ENCODE assay signal across 11 cellular contexts in genomic region chr7:55185941-55186609, GRCh38.
A peak's percentile ranks its signal among the peaks of the same experiment; 100 is the strongest.
DNase-seq lines count a peak whose midpoint lies in the region; ATAC-seq and TF ChIP-seq lines count a peak whose summit lies in the region.
"Had no signal": no experiment of that assay in that cellular context is flagged by ENCODE, and none has a peak within 500 bp of the region (broad histone marks: within the 10 kb centered on the region; RNA-seq: fewer than 3 reads in every experiment).

No MANE protein-coding gene starts in this region.

- no peaks in the 10 kb centered on the region for H3K27me3 ChIP-seq in CD8-positive, alpha-beta T cell (ENCODE audit: insufficient read depth, low read length)

- CTCF ChIA-PET in HEK293T (lab: Yijun Ruan, JAX), result interaction anchor here (0.7 kb wide), 1 partner anchor 425 kb away, joined by 4 read pairs; no protein-coding TSS in a partner anchor
- CTCF ChIA-PET in CD8-positive, alpha-beta T cell (lab: Charles Lee), result no interaction called here

- peak; percentile 82 for DNase-seq in AG10803 (ENCODE audit: low read depth)
- peak; percentile 95 for DNase-seq in HT1080 (ENCODE audit: low read depth)
- peak; percentile 77 to 97 for DNase-seq in cardiac fibroblast (ENCODE audit: low read depth in 2 of 2)
- peak; percentile 31 for DNase-seq in mucosa of gallbladder (ENCODE audit: low spot score)
- DNase-seq in HEK293T (ENCODE audit: extremely low spot score), result no peak
- no peak for DNase-seq in CD8-positive, alpha-beta T cell
- DNase-seq: activated CD8-positive, alpha-beta T cell treated with anti-CD3 and anti-CD28 coated beads, Interleukin-2, amount 10 ng/mL, durations not matched to agents 7 days and 5 days; DMS79 treated with DMSO at 0.1 percent for 48 hours; NK-92 treated with Interleukin-12 subunit alpha and Interleukin-12 subunit beta, amount 100 ng/mL, for 24 hours had no signal

- H3K4me1 ChIP-seq in CD8-positive, alpha-beta T cell (ENCODE audit: insufficient read depth, low read length), result no peaks in the 10 kb centered on the region

- no peak overlapping the region for H3K4me3 Mint-ChIP-seq in CD8-positive, alpha-beta T cell
- H3K4me3 Mint-ChIP-seq: activated CD8-positive, alpha-beta T cell treated with anti-CD3 and anti-CD28 coated beads, Interleukin-2, amount 10 ng/mL, durations not matched to agents 7 days and 5 days had no signal

- no peaks in the 10 kb centered on the region for H3K36me3 Mint-ChIP-seq in CD8-positive, alpha-beta T cell

- H3K4me3 ChIP-seq in AG10803 (ENCODE audit: low read length), result no peak overlapping the region
- no peak overlapping the region for H3K4me3 ChIP-seq in cardiac fibroblast (replicated peaks in 1 of 2; ENCODE audit: low read depth in 2 of 2, low read length in 2 of 2)
- no peak overlapping the region for H3K4me3 ChIP-seq in CD8-positive, alpha-beta T cell (ENCODE audit: low read depth, low read length)

- H3K27me3 Mint-ChIP-seq in CD8-positive, alpha-beta T cell (ENCODE audit: low read depth), result peaks cover 8% of the 10 kb centered on the region

- intact Hi-C loops in CD8-positive, alpha-beta T cell (cut with DNase I, micrococcal nuclease), result no loop called here

- H3K9me3 Mint-ChIP-seq in CD8-positive, alpha-beta T cell, result no peaks in the 10 kb centered on the region

- no peak overlapping the region for H3K27ac ChIP-seq in CD8-positive, alpha-beta T cell (ENCODE audit: low read depth, low read length)

- TF ChIP-seq CTCF in AG10803 (conservative IDR thresholded peaks at IDR 0.05; ENCODE audit: low read length) (no peak), cardiac fibroblast (IDR thresholded peaks at IDR 0.05; ENCODE audit: low read depth, low read length) (no peak)
- no peak for TF ChIP-seq CTCF in CD8-positive, alpha-beta T cell (IDR thresholded peaks at IDR 0.05)

- H3K27ac Mint-ChIP-seq in CD8-positive, alpha-beta T cell, result no peak overlapping the region
- H3K27ac Mint-ChIP-seq: activated CD8-positive, alpha-beta T cell treated with anti-CD3 and anti-CD28 coated beads, Interleukin-2, amount 10 ng/mL, durations not matched to agents 7 days and 5 days had no signal

- no peak for ATAC-seq in CD8-positive, alpha-beta T cell
- no peak for ATAC-seq in HG02759 (IDR thresholded peaks at IDR 0.05; ENCODE audit: unreplicated experiment)
- no peak for ATAC-seq in GM19023 (IDR thresholded peaks at IDR 0.05; ENCODE audit: unreplicated experiment)
- ATAC-seq: activated CD8-positive, alpha-beta T cell treated with anti-CD3 and anti-CD28 coated beads, Interleukin-2, amount 10 ng/mL, durations not matched to agents 7 days and 5 days had no signal

- no peaks in the 10 kb centered on the region for H3K36me3 ChIP-seq in CD8-positive, alpha-beta T cell (ENCODE audit: insufficient read depth, low read length)

- no peaks in the 10 kb centered on the region for H3K9me3 ChIP-seq in CD8-positive, alpha-beta T cell (ENCODE audit: low read length)

- H3K4me1 Mint-ChIP-seq in CD8-positive, alpha-beta T cell (ENCODE audit: low read depth), result no peaks in the 10 kb centered on the region

- POLR2A ChIA-PET in HEK293T (lab: Yijun Ruan, JAX), result no interaction called here
- POLR2A ChIA-PET in CD8-positive, alpha-beta T cell (lab: Charles Lee), result interaction anchor here (0.6 kb wide), 1 partner anchor 929 kb away, joined by 4 read pairs; no protein-coding TSS in a partner anchor

TF ChIP-seq in HEK293T, 16 proteins besides CTCF, POLR2A, EP300 and RAD21:
- TF ChIP-seq BHLHE40 (IDR thresholded peaks at IDR 0.05; ENCODE audit: borderline replicate concordance) (no peak), CTBP1 (IDR thresholded peaks at IDR 0.05; ENCODE audit: borderline replicate concordance) (no peak), TARDBP (IDR thresholded peaks at IDR 0.05) (no peak)

Comparison
In these comparisons a context has a peak if more than half of its experiments do, and no peak if none do; other contexts are left out.
1. DNase-seq: peak in AG10803 (single experiment), HT1080 (single experiment), cardiac fibroblast (2 of 2) and mucosa of gallbladder (single experiment); none in HEK293T (single experiment) and CD8-positive, alpha-beta T cell (0 of 7).